ENCODE assay signal across 38 cellular contexts in the genomic region with DNA sequence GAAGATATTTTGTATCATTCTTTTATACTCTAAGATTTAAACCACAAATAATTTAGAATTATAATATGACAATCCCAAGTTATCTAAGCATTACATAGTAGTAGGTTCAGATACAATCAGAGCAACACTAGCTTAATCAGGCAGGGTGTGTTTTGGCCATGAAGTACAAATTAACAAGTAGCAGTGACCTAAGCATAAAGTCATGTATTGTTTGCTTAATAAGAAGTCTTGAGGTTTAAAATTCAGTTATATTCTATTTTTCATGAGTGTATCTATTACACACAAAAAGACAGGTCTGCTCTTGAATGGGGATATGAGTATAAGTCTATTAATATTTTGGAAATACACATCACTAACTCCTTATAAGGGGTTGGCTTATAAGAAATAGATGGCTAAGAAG. TPM values are rescaled to one million over a fixed set of nuclear protein-coding genes. Genes with fewer than 3 reads are reported as not detected.
"Had no signal": no experiment of that assay in that cellular context is flagged by ENCODE, and none has a peak within 500 bp of the region (broad histone marks: within the 10 kb centered on the region; RNA-seq: fewer than 3 reads in every experiment).

No MANE protein-coding gene starts in this region.

- H3K36me3 ChIP-seq: adrenal gland, ascending aorta, brain microvascular endothelial cell, breast epithelium, cardiac muscle cell had no signal

- ATAC-seq: activated naive CD4-positive, alpha-beta T cell treated with anti-CD3 and anti-CD28 coated beads, Interleukin-2, amount 50 U/mL, for 72 hours; activated naive CD8-positive, alpha-beta T cell treated with anti-CD3 and anti-CD28 coated beads, Interleukin-2, amount 50 U/mL, for 24 hours; activated T-cell treated with anti-CD3 and anti-CD28 coated beads, Interleukin-2, amount 50 U/mL, for 4 hours; activated T-cell treated with anti-CD3 and anti-CD28 coated beads, Interleukin-2, amount 50 U/mL, for 72 hours; activated T-helper 17 cell treated with anti-CD3 and anti-CD28 coated beads, Interleukin-2, amount 50 U/mL, for 72 hours; body of pancreas had no signal

- H3K4me3 ChIP-seq: adrenal gland, ascending aorta, body of pancreas, breast epithelium, cardiac muscle cell had no signal

- FAIRE-seq: astrocyte had no signal

- DNase-seq: activated effector memory CD4-positive, alpha-beta T cell treated with anti-CD3 and anti-CD28 coated beads, Interleukin-2, amount 50 U/mL, for 16 hours; activated effector memory CD4-positive, alpha-beta T cell treated with Interleukin-2 at 50 U/mL for 16 hours; activated gamma-delta T cell; activated gamma-delta T cell treated with Interleukin-2 at 50 U/mL for 16 hours; activated naive CD4-positive, alpha-beta T cell; activated naive CD4-positive, alpha-beta T cell treated with anti-CD3 and anti-CD28 coated beads for 36 hours; activated naive CD4-positive, alpha-beta T cell treated with anti-CD3 and anti-CD28 coated beads, Interleukin-2, amount 10 ng/mL, durations not matched to agents 7 days and 5 days; activated naive CD4-positive, alpha-beta T cell treated with anti-CD3 and anti-CD28 coated beads, Interleukin-2, amount 50 U/mL, for 16 hours; activated naive CD4-positive, alpha-beta T cell treated with Interleukin-2 at 50 U/mL for 16 hours; activated naive CD8-positive, alpha-beta T cell treated with anti-CD3 and anti-CD28 coated beads for 36 hours; activated naive CD8-positive, alpha-beta T cell treated with anti-CD3 and anti-CD28 coated beads, Interleukin-2, amount 10 ng/mL, durations not matched to agents 7 days and 5 days; activated naive CD8-positive, alpha-beta T cell treated with anti-CD3 and anti-CD28 coated beads, Interleukin-2, amount 50 U/mL, for 24 hours; activated T-cell treated with anti-CD3 and anti-CD28 coated beads, Interleukin-2, amount 50 U/mL, for 1 hour; activated T-cell treated with anti-CD3 and anti-CD28 coated beads, Interleukin-2, amount 50 U/mL, for 24 hours; activated T-cell treated with anti-CD3 and anti-CD28 coated beads, Interleukin-2, amount 50 U/mL, for 4 hours; activated T-cell treated with anti-CD3 and anti-CD28 coated beads, Interleukin-2, amount 50 U/mL, for 48 hours; activated T-cell treated with anti-CD3 and anti-CD28 coated beads, Interleukin-2, amount 50 U/mL, for 72 hours; adrenal gland; amniotic stem cell; amygdala; anterior cingulate cortex; aorta; body of pancreas; brain microvascular endothelial cell; caudate nucleus; central memory CD4-positive, alpha-beta T cell; cerebellar nuclear complex had no signal

- H3K27me3 ChIP-seq: adrenal gland, ascending aorta, body of pancreas, brain microvascular endothelial cell, breast epithelium, cardiac muscle cell had no signal

RNA-seq across cellular contexts. Expression of a gene that starts 39.9 kb away (rescaled TPM):
- total RNA-seq: activated naive CD4-positive, alpha-beta T cell treated with anti-CD3 and anti-CD28 coated beads for 36 hours; activated naive CD4-positive, alpha-beta T cell treated with anti-CD3 and anti-CD28 coated beads, Interleukin-2, amount 50 U/mL, for 72 hours; activated naive CD8-positive, alpha-beta T cell treated with anti-CD3 and anti-CD28 coated beads for 36 hours; activated naive CD8-positive, alpha-beta T cell treated with anti-CD3 and anti-CD28 coated beads, Interleukin-2, amount 10 ng/mL, durations not matched to agents 7 days and 5 days; activated T-cell treated with anti-CD3 and anti-CD28 coated beads, Interleukin-2, amount 50 U/mL, for 4 hours; activated T-cell treated with anti-CD3 and anti-CD28 coated beads, Interleukin-2, amount 50 U/mL, for 72 hours; activated T-helper 1 cell treated with anti-CD3 and anti-CD28 coated beads, Interleukin-12 subunit alpha, Interleukin-12 subunit beta, Interleukin-2, Interleukin-4 antibody, amounts not matched to agents 30 ng/mL and 10 ng/mL and 1 ng/mL, durations not matched to agents 14 hours and 24 hours and 36 hours; activated T-helper 17 cell treated with anti-CD3 and anti-CD28 coated beads, Interleukin-2, amount 50 U/mL, for 72 hours; activated T-helper 2 cell treated with anti-CD3 and anti-CD28 coated beads, Interferon-gamma antibody, Interleukin-2, Interleukin-4, amounts not matched to agents 10 μg/mL and 5 μg/mL and 100 μg/mL, durations not matched to agents 14 hours and 24 hours and 36 hours; adrenal gland; aorta; ascending aorta; astrocyte; body of pancreas; breast epithelium; cardiac muscle cell; cardiac septum; cerebellum; chondrocyte had no signal
